In the genomic region with DNA sequence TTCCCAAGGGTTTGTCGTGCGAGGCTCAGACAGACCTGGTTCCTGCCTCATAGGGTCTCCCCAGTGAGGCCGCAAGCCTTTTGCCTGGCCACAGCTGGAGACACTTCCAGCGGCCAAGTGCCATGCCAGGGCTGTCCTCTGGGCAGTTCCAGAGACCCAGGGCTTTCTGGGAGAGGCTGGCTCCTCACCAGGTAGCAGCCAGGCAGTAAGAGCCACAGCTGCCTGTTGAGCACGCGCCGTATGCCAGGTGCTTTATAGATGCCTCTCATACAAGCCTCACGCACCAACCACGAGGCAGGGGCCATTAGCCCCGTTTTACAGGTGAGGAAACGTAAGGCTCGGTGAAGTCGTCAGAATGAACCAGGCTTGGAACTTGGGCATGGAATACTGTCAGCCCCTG, we compare ENCODE assay signal across 1 cellular context.
TF ChIP-seq lines count a peak whose summit lies in the region.

No MANE protein-coding gene starts in this region.

TF ChIP-seq in H1, 55 proteins besides CTCF, POLR2A, EP300 and RAD21 (continued from another document):
- TF ChIP-seq KDM4A (IDR thresholded peaks at IDR 0.05; ENCODE audit: low read depth, low read length, severe bottlenecking) (no peak), SIX5 (IDR thresholded peaks at IDR 0.05; ENCODE audit: low read depth, low read length) (no peak), SP2 (IDR thresholded peaks at IDR 0.05; ENCODE audit: low read length) (no peak), KDM1A (IDR thresholded peaks at IDR 0.05; ENCODE audit: borderline replicate concordance, low read length) (no peak), CHD1 (IDR thresholded peaks at IDR 0.05; ENCODE audit: low read depth, low read length) (no peak), NRF1 (IDR thresholded peaks at IDR 0.05; ENCODE audit: low read depth, low read length) (no peak)
